Comparison of ENCODE assay signal across 1 cellular context in the genomic region with DNA sequence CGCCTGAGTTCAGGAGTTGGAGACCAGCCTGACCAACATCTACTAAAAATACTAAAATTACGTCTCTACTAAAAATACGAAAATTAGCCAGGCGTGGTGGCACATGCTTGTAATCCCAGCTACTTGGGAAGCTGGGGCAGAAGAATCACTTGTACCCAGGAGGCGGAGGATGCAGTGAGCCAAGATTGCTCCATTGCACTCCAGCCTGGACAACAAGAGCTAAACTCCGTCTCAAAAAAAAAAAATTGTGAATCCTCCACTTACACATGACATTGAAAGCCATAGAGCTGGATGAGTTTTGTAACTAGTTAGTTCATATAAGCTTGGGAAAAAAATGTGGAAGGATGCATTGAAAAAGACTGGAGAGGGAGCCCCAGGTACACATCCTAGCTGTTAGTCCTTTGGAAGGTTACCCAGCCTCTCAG.
TF ChIP-seq lines count a peak whose summit lies in the region.

No MANE protein-coding gene starts in this region.

TF ChIP-seq in K562, 482 proteins besides CTCF, POLR2A, EP300 and RAD21 (continued from another document):
- no peak for TF ChIP-seq ZBTB7A (IDR thresholded peaks at IDR 0.05; ENCODE audit: borderline replicate concordance, control insufficient read depth, low read depth, low read length)
- 0 out of 4 replicates have a peak, but pooled peaks of 1 of the 2 experiments have one; percentile 5 for TF ChIP-seq FOXK2 (conservative IDR thresholded peaks at IDR 0.05 in 1 of 2, IDR thresholded peaks at IDR 0.05 in 1 of 2; ENCODE audit: low read depth in 2 of 2)
- no peak for TF ChIP-seq PURB (CRISPR knock-in tag; IDR thresholded peaks at IDR 0.05; ENCODE audit: low read depth)
- no peak for TF ChIP-seq DNMT1 (IDR thresholded peaks at IDR 0.05)
- no peak for TF ChIP-seq RBM22 (IDR thresholded peaks at IDR 0.05; ENCODE audit: low read depth, low read length, poor library complexity, severe bottlenecking)
- no peak for TF ChIP-seq RFX1 (IDR thresholded peaks at IDR 0.05)
- TF ChIP-seq SREBF2 (CRISPR knock-in tag; IDR thresholded peaks at IDR 0.05), result no peak
- TF ChIP-seq TARDBP (IDR thresholded peaks at IDR 0.05), result no peak
- 0 out of 2 replicates have a peak, but pooled peaks have one; percentile 45 for TF ChIP-seq ZNF75A (CRISPR knock-in tag; IDR thresholded peaks at IDR 0.05)
- TF ChIP-seq, protein P1, sequence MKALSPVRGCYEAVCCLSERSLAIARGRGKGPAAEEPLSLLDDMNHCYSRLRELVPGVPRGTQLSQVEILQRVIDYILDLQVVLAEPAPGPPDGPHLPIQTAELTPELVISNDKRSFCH (CRISPR knock-in tag; IDR thresholded peaks at IDR 0.05), result no peak
- TF ChIP-seq, protein P1 (tag; IDR thresholded peaks at IDR 0.05), result peak; percentile 10; the same call in 1 of the 2 replicates
- TF ChIP-seq, protein P2, sequence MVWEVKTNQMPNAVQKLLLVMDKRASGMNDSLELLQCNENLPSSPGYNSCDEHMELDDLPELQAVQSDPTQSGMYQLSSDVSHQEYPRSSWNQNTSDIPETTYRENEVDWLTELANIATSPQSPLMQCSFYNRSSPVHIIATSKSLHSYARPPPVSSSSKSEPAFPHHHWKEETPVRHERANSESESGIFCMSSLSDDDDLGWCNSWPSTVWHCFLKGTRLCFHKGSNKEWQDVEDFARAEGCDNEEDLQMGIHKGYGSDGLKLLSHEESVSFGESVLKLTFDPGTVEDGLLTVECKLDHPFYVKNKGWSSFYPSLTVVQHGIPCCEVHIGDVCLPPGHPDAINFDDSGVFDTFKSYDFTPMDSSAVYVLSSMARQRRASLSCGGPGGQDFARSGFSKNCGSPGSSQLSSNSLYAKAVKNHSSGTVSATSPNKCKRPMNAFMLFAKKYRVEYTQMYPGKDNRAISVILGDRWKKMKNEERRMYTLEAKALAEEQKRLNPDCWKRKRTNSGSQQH (CRISPR knock-in tag; IDR thresholded peaks at IDR 0.05), result no peak
